Comparison of ENCODE assay signal across 18 cellular contexts in genomic region chr1:6118415-6118814, GRCh38.
DNase-seq lines count a peak whose midpoint lies in the region; ATAC-seq and TF ChIP-seq lines count a peak whose summit lies in the region.
"Had no signal": no experiment of that assay in that cellular context is flagged by ENCODE, and none has a peak within 500 bp of the region (broad histone marks: within the 10 kb centered on the region; RNA-seq: fewer than 3 reads in every experiment).

No MANE protein-coding gene starts in this region.

- H3K4me1 Mint-ChIP-seq in HFFc6 (ENCODE audit: low read depth) = peaks cover 29% of the 10 kb centered on the region

- no peak overlapping the region for H3K4me3 ChIP-seq in AG04449 (ENCODE audit: low read depth, low read length)
- H3K4me3 ChIP-seq in choroid plexus epithelial cell (ENCODE audit: low read depth, low read length) = no peak overlapping the region
- H3K4me3 ChIP-seq in foreskin fibroblast (ENCODE audit: low read depth in 1 of 2, low read length in 2 of 2) = no peak overlapping the region

- peak; percentile 28 for DNase-seq in AG04449 (ENCODE audit: low read depth, low spot score)
- peak; percentile 53 for DNase-seq in HFFc6
- peak; percentile 36 for DNase-seq in choroid plexus epithelial cell (ENCODE audit: low read depth)
- peak; percentile 18 to 44 for DNase-seq in foreskin fibroblast
- DNase-seq in HT-29 (ENCODE audit: low spot score) = no peak
- DNase-seq in activated naive CD4-positive, alpha-beta T cell treated with anti-CD3 and anti-CD28 coated beads, Interleukin-2, amount 50 U/mL, for 16 hours = no peak
- DNase-seq in NCI-H1436 treated with DMSO at 0.1 percent for 48 hours (lab: John Stamatoyannopoulos, UW) = no peak
- DNase-seq: 8988T; C1 segment of cervical spinal cord; DND-41; GF-D8; GOT3; NCI-H1105 treated with DMSO at 0.1 percent for 48 hours; NCI-H1930; NCI-H446 treated with DMSO at 0.1 percent for 48 hours; NK-92 treated with Interleukin-12 subunit alpha and Interleukin-12 subunit beta, amount 100 ng/mL, for 24 hours; SHP77 had no signal

- H3K36me3 Mint-ChIP-seq in HFFc6 (ENCODE audit: low read depth) = 0 out of 2 replicates have a peak, but pooled peaks cover 6% of the 10 kb centered on the region

- peaks cover 9% of the 10 kb centered on the region for H3K9me3 Mint-ChIP-seq in HFFc6

- POLR2A ChIA-PET in AG04449 (lab: Yijun Ruan, JAX) = no interaction called here

- no peak for TF ChIP-seq CTCF in AG04449 (IDR thresholded peaks at IDR 0.05; ENCODE audit: insufficient read depth, low read length, missing control alignments)
- TF ChIP-seq CTCF in HFFc6 (IDR thresholded peaks at IDR 0.05) = no peak
- no peak for TF ChIP-seq CTCF in choroid plexus epithelial cell (conservative IDR thresholded peaks at IDR 0.05; ENCODE audit: low read depth, low read length)
- TF ChIP-seq CTCF in foreskin fibroblast (IDR thresholded peaks at IDR 0.05; ENCODE audit: low read depth, low read length) = no peak

- no peak for ATAC-seq in HG03196 (IDR thresholded peaks at IDR 0.05; ENCODE audit: unreplicated experiment)

- H3K4me3 Mint-ChIP-seq in HFFc6 = no peak overlapping the region

- peaks cover 13% of the 10 kb centered on the region for H3K27me3 Mint-ChIP-seq in HFFc6 (ENCODE audit: insufficient read depth)

- H3K27ac Mint-ChIP-seq in HFFc6 = 0 out of 2 replicates have a peak overlapping the region, but pooled peaks have one; percentile 4

- CTCF ChIA-PET in AG04449 (lab: Yijun Ruan, JAX) = interaction anchor here (1.0 kb wide), 1 partner anchor 9 kb away, joined by 4 read pairs; no protein-coding TSS in a partner anchor

Comparison
In these comparisons a context has a peak if more than half of its experiments do, and no peak if none do; other contexts are left out.
1. DNase-seq: peak in AG04449 (single experiment), HFFc6 (single experiment), choroid plexus epithelial cell (single experiment) and foreskin fibroblast (2 of 2); none in HT-29 (single experiment), activated naive CD4-positive, alpha-beta T cell treated with anti-CD3 and anti-CD28 coated beads, Interleukin-2, amount 50 U/mL, for 16 hours (single experiment) and NCI-H1436 treated with DMSO at 0.1 percent for 48 hours (single experiment).